ENCODE assay signal across 23 cellular contexts in the genomic region with DNA sequence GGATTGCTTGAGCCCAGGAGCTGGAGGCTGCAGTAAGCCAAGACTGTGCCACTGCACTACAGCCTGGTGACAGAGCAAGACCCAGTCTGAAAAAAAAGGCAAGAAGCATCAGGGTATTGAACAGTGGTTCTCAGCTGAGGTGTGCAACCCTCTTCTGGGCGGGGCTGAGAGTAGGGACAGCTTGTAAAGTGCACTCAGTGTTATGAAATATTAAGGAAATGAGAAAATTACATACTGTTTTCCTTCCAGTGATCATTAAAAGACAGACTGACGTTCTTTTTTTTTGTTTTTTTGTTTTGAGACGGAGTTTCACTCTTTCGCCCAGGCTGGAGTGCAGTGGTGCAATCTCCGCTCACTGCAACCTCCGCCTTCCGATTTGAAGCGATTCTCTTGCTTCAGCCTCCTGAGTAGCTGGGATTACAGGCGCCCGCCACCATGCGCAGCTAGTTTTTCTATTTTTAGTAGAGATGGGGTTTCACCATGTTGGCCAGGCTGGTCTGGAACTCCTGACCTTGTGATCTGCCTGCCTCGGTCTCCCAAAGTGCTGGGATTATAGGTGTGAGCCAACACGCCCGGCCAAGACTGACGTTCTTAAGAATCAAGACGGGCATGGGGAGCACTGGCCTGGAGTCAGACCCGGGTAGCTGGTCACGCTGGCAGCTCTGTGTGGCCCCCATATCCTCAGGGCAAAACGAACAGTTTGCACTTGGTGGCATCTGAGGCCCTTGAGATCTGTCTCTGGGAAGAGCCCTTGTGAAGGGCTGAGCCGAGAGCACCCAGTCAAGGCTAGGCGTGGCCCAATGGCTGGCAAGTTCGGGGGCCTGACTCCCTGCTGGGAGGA. TPM values are rescaled to one million over a fixed set of nuclear protein-coding genes. Genes with fewer than 3 reads are reported as not detected.
A peak's percentile ranks its signal among the peaks of the same experiment; 100 is the strongest.
DNase-seq lines count a peak whose midpoint lies in the region; ATAC-seq and TF ChIP-seq lines count a peak whose summit lies in the region.
"Had no signal": no experiment of that assay in that cellular context is flagged by ENCODE, and none has a peak within 500 bp of the region (broad histone marks: within the 10 kb centered on the region; RNA-seq: fewer than 3 reads in every experiment).

No MANE protein-coding gene starts in this region.

- H3K9me3 ChIP-seq in OCI-LY7 (ENCODE audit: low read length) (no peaks in the 10 kb centered on the region), left lung (no peaks in the 10 kb centered on the region)
- H3K9me3 ChIP-seq: thoracic aorta had no signal

- peaks cover 24% of the 10 kb centered on the region for H3K4me1 ChIP-seq in OCI-LY7 (ENCODE audit: insufficient read depth, low read length, poor library complexity, severe bottlenecking)
- peaks cover 0 to 45% of the 10 kb centered on the region in 2 donors for H3K4me1 ChIP-seq in left lung

- no peaks in the 10 kb centered on the region for H3K27me3 ChIP-seq in left lung

- H3K4me3 ChIP-seq in OCI-LY7 (ENCODE audit: low read depth, low read length, poor library complexity, severe bottlenecking) (no peak overlapping the region), left lung (no peak overlapping the region)
- H3K4me3 ChIP-seq: thoracic aorta had no signal

- TF ChIP-seq CTCF in OCI-LY7 (conservative IDR thresholded peaks at IDR 0.05; ENCODE audit: low read length), result no peak
- TF ChIP-seq CTCF in left lung (IDR thresholded peaks at IDR 0.05), result no peak
- TF ChIP-seq CTCF in chondrocyte (IDR thresholded peaks at IDR 0.05), result no peak

- peak overlapping the region; percentile 33 for H3K4me2 ChIP-seq in OCI-LY7 (ENCODE audit: low read length)

- H3K79me2 ChIP-seq in OCI-LY7 (ENCODE audit: insufficient read depth, low read depth, low read length), result no peaks in the 10 kb centered on the region

- H3K9me3 Mint-ChIP-seq in chondrocyte (ENCODE audit: low read depth), result no peaks in the 10 kb centered on the region
- H3K9me3 Mint-ChIP-seq: CD8-positive, alpha-beta T cell; immature natural killer cell; stimulated activated naive B cell treated with anti-CD40 and anti-IgM and Interleukin-4, amounts not matched to agents 10 μg/mL and 1 μg/mL and 100 μg/mL, for 72 hours had no signal

- DNase-seq in left cardiac atrium, result peak; percentile 12
- DNase-seq in cardiac septum (ENCODE audit: low spot score), result no peak
- no peak for DNase-seq in OCI-LY7 (ENCODE audit: low spot score)
- DNase-seq in left lung, result no peak
- DNase-seq in activated CD4-positive, alpha-beta T cell treated with anti-CD3 and anti-CD28 coated beads, Interleukin-2, amount 50 U/mL, for 4 hours, result no peak
- DNase-seq in chondrocyte (ENCODE audit: low spot score), result no peak
- DNase-seq in HT-29 (ENCODE audit: low spot score), result no peak
- DNase-seq: activated CD4-positive, alpha-beta T cell treated with anti-CD3 and anti-CD28 coated beads for 4 hours; activated CD8-positive, alpha-beta memory T cell treated with anti-CD3 and anti-CD28 coated beads, Interleukin-2, amount 50 U/mL, for 4 hours; activated effector memory CD4-positive, alpha-beta T cell treated with Interleukin-2 at 50 U/mL for 16 hours; CD8-positive, alpha-beta T cell; cortex of kidney; DMS79 treated with DMSO at 0.1 percent for 48 hours; immature natural killer cell; NCI-H1417; NCI-H510A; OCI-M1; SHP77 treated with DMSO at 0.1 percent for 48 hours; stimulated activated naive B cell treated with anti-CD40 and anti-IgM and Interleukin-4, amounts not matched to agents 10 μg/mL and 1 μg/mL and 100 μg/mL, for 72 hours; T-helper 1 cell had no signal

- H3K36me3 Mint-ChIP-seq in chondrocyte (ENCODE audit: low read depth), result peaks cover 37% of the 10 kb centered on the region

- H3K27ac Mint-ChIP-seq in chondrocyte (ENCODE audit: unreplicated experiment), result no peak overlapping the region
- H3K27ac Mint-ChIP-seq: CD8-positive, alpha-beta T cell had no signal

- H3K36me3 ChIP-seq in OCI-LY7 (ENCODE audit: insufficient read depth, low read length) (no peaks in the 10 kb centered on the region), left lung (peaks cover 0 to 100% of the 10 kb centered on the region in 2 donors)

- POLR2A ChIA-PET in OCI-LY7 (lab: Charles Lee), result interaction anchor here (1.0 kb wide), 1 partner anchor 11 kb away, joined by 3 read pairs; a partner anchor contains a TSS

- CTCF ChIA-PET in OCI-LY7 (lab: Charles Lee; ENCODE audit: unreplicated experiment), result no interaction called here

- ATAC-seq in left cardiac atrium, result no peak
- peak; percentile 11 for ATAC-seq in left lung
- no peak for ATAC-seq in HG03025 (IDR thresholded peaks at IDR 0.05; ENCODE audit: low FRiP score, unreplicated experiment)
- ATAC-seq: CD8-positive, alpha-beta T cell; sciatic nerve had no signal

- no peaks in the 10 kb centered on the region for H3K27me3 Mint-ChIP-seq in chondrocyte (ENCODE audit: low read depth)
- H3K27me3 Mint-ChIP-seq: stimulated activated naive B cell treated with anti-CD40 and anti-IgM and Interleukin-4, amounts not matched to agents 10 μg/mL and 1 μg/mL and 100 μg/mL, for 72 hours had no signal

- intact Hi-C loops in left cardiac atrium (cut with DNase I), result no loop called here
- intact Hi-C loops in cardiac septum (cut with DNase I), result no loop called here
- intact Hi-C loops in OCI-LY7 (cut with micrococcal nuclease; ENCODE audit: unreplicated experiment), result no loop called here
- intact Hi-C loops in left lung (cut with DNase I), result no loop called here

- no peak overlapping the region for H2AFZ ChIP-seq in OCI-LY7 (ENCODE audit: low read length)

- peak overlapping the region; percentile 46 for H3K27ac ChIP-seq in OCI-LY7 (ENCODE audit: low read depth, low read length, poor library complexity, severe bottlenecking)
- peak overlapping the region in 1 of 2 donors; percentile 88 for H3K27ac ChIP-seq in left lung
- H3K27ac ChIP-seq: thoracic aorta had no signal

- H3K4me3 Mint-ChIP-seq in chondrocyte (ENCODE audit: unreplicated experiment), result no peak overlapping the region
- H3K4me3 Mint-ChIP-seq: CD8-positive, alpha-beta T cell; immature natural killer cell; stimulated activated naive B cell treated with anti-CD40 and anti-IgM and Interleukin-4, amounts not matched to agents 10 μg/mL and 1 μg/mL and 100 μg/mL, for 72 hours had no signal

- peaks cover 10% of the 10 kb centered on the region for H3K4me1 Mint-ChIP-seq in chondrocyte (ENCODE audit: low read depth)
- H3K4me1 Mint-ChIP-seq: immature natural killer cell had no signal

- no peaks in the 10 kb centered on the region for H4K20me1 ChIP-seq in OCI-LY7 (ENCODE audit: insufficient read depth, low read length)

- no peaks in the 10 kb centered on the region for H3K9me2 ChIP-seq in OCI-LY7 (ENCODE audit: insufficient read depth, low read length)

- no TSS peak for BruUV-seq in OCI-LY7 (replicated peaks; lab: Mats Ljungman, UMichigan)

RNA-seq across cellular contexts. Expression of a gene that starts 11.4 kb away (rescaled TPM):
- total RNA-seq in left cardiac atrium (10 to 100 TPM; 79.3 to 83.2 TPM), cardiac septum (73.3 TPM), OCI-LY7 (2022) (11.6 and 17.4 TPM in 2 replicates), left lung (10 to 100 TPM; 78.6 to 86.3 TPM), chondrocyte (49.4 to 57.0 TPM (median 51.4 TPM) in 3 replicates)
- 6.6 and 12.2 TPM in 2 replicates for total RNA-seq in OCI-LY7 (2014; rRNA removed; shearing (Covaris generic))
- total RNA-seq in HT-29 (2014; rRNA removed; shearing (Covaris generic)), result 29.8 and 32.7 TPM in 2 replicates

RNA-seq across cellular contexts. Expression of a gene that starts 17.9 kb away (rescaled TPM):
- 10 to 100 TPM; 12.2 to 17.1 TPM for total RNA-seq in left cardiac atrium
- 11.8 TPM for total RNA-seq in cardiac septum
- total RNA-seq in OCI-LY7 (2014; rRNA removed; shearing (Covaris generic)), result 31.8 and 35.8 TPM in 2 replicates
- 38.6 and 39.7 TPM in 2 replicates for total RNA-seq in OCI-LY7 (2022)
- 10 to 100 TPM; 12.4 to 13.5 TPM for total RNA-seq in left lung
- 10.5 to 12.2 TPM (median 10.8 TPM) in 3 replicates for total RNA-seq in chondrocyte
- total RNA-seq in HT-29 (2014; rRNA removed; shearing (Covaris generic)), result 41.1 and 45.7 TPM in 2 replicates

RNA-seq across cellular contexts. Expression of a gene that starts 20.6 kb away (rescaled TPM):
- 10 to 100 TPM; 27.3 to 29.5 TPM for total RNA-seq in left cardiac atrium
- total RNA-seq in cardiac septum, result 27.2 TPM
- 38.3 and 46.1 TPM in 2 replicates for total RNA-seq in OCI-LY7 (2014; rRNA removed; shearing (Covaris generic))
- total RNA-seq in OCI-LY7 (2022), result 62.3 and 68.0 TPM in 2 replicates
- 10 to 100 TPM; 62.3 to 74.4 TPM for total RNA-seq in left lung
- total RNA-seq in chondrocyte, result 70.9 to 85.7 TPM (median 73.2 TPM) in 3 replicates
- 80.6 and 88.0 TPM in 2 replicates for total RNA-seq in HT-29 (2014; rRNA removed; shearing (Covaris generic))

RNA-seq across cellular contexts. Expression of a gene that starts 30.2 kb away (rescaled TPM):
- total RNA-seq in left cardiac atrium, result 10 to 100 TPM; 26.9 to 29.2 TPM
- 16.2 TPM for total RNA-seq in cardiac septum
- total RNA-seq in OCI-LY7 (2014; rRNA removed; shearing (Covaris generic)), result 3.3 and 4.7 TPM in 2 replicates
- total RNA-seq in OCI-LY7 (2022), result 3.0 and 3.2 TPM in 2 replicates
- total RNA-seq in left lung, result 10 to 100 TPM; 37.6 to 65.2 TPM
- total RNA-seq in chondrocyte, result 2.4 to 2.7 TPM (median 2.4 TPM) in 3 replicates
- total RNA-seq in HT-29 (2014; rRNA removed; shearing (Covaris generic)), result 0.31 and 0.43 TPM in 2 replicates

RNA-seq across cellular contexts. Expression of a gene that starts 40.2 kb away (rescaled TPM):
- total RNA-seq in left cardiac atrium (10 to 100 TPM in 1 of 2 donors, 1 to 10 TPM in 1; 8.4 to 10.6 TPM), cardiac septum (10.8 TPM), OCI-LY7 (2022) (84.5 and 96.9 TPM in 2 replicates), left lung (10 to 100 TPM in 1 of 2 donors, 1 to 10 TPM in 1; 9.8 to 12.5 TPM), chondrocyte (13.2 to 14.3 TPM (median 14.2 TPM) in 3 replicates)
- total RNA-seq in OCI-LY7 (2014; rRNA removed; shearing (Covaris generic)), result 74.8 and 77.7 TPM in 2 replicates
- 38.0 and 49.3 TPM in 2 replicates for total RNA-seq in HT-29 (2014; rRNA removed; shearing (Covaris generic))
